Comparison of ENCODE assay signal across 7 cellular contexts in the genomic region with DNA sequence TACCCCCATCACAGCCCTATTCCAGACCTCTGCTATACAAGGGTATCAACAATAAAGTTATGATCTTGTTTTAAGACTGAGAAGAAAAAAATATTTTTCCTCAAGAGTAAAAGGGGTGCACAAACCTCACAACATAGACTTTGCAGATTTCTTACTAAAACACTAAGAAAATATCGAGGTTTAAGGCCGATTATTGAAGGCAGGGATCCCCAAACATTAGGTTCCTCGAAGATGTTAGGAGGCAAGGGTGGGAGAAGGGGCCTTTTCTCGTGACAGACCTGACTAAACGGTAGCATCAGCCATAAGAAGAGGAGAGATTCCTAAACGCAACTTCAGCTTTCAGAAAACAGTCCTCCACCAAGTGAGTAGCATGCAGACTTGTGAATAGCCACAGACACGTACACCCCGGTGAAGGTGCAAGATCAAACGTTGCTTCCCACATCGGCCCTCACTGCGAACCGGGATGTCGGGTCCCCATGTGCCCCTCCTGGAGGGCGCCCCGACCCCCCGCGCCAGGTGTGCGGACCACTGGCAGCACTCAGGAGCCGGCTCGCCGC. TPM values are rescaled to one million over a fixed set of nuclear protein-coding genes. Genes with fewer than 3 reads are reported as not detected.
DNase-seq lines count a peak whose midpoint lies in the region; ATAC-seq and TF ChIP-seq lines count a peak whose summit lies in the region.

No MANE protein-coding gene starts in this region.

- H3K9me2 ChIP-seq in MM.1S (replicated peaks; ENCODE audit: insufficient read depth, low read length): no peaks in the 10 kb centered on the region

- H3K4me2 ChIP-seq in MM.1S (ENCODE audit: low read depth, low read length) (peak overlapping the region; percentile 80), neural progenitor cell (peak overlapping the region; percentile 92)

- H3K27ac ChIP-seq in MM.1S (ENCODE audit: low read length) (peak overlapping the region; percentile 8; the same call in 1 of the 2 replicates), neural progenitor cell (no peak overlapping the region)

- peaks cover 41% of the 10 kb centered on the region for H3K4me1 Mint-ChIP-seq in neural progenitor cell

- peaks cover 6% of the 10 kb centered on the region for H3K27me3 Mint-ChIP-seq in neural progenitor cell (ENCODE audit: insufficient read depth, low read depth)

- H3K36me3 ChIP-seq in MM.1S (replicated peaks; ENCODE audit: insufficient read depth, low read length): no peaks in the 10 kb centered on the region
- no peaks in the 10 kb centered on the region for H3K36me3 ChIP-seq in neural progenitor cell

- H3F3A ChIP-seq in MM.1S (ENCODE audit: insufficient read depth, low read length) (no peaks in the 10 kb centered on the region), neural progenitor cell (ENCODE audit: low read depth) (peaks cover 13% of the 10 kb centered on the region)

- H4K20me1 ChIP-seq in MM.1S (ENCODE audit: insufficient read depth, low read length): no peaks in the 10 kb centered on the region
- H4K20me1 ChIP-seq in neural progenitor cell (ENCODE audit: low read depth): peaks cover 39% of the 10 kb centered on the region

- peak overlapping the region; percentile 86 for H2AFZ ChIP-seq in MM.1S (ENCODE audit: low read length)
- peak overlapping the region; percentile 86 for H2AFZ ChIP-seq in neural progenitor cell (replicated peaks)

- H3K36me3 Mint-ChIP-seq in neural progenitor cell: peaks cover 2% of the 10 kb centered on the region

- peak overlapping the region; percentile 74 for H3K4me3 ChIP-seq in MM.1S (ENCODE audit: low read length)
- H3K4me3 ChIP-seq in neural progenitor cell: peak overlapping the region; percentile 85

- ATAC-seq in GM21576 (IDR thresholded peaks at IDR 0.05; ENCODE audit: unreplicated experiment): peak; percentile 30

- peak overlapping the region; percentile 93 for H3K27ac Mint-ChIP-seq in neural progenitor cell

- H3K4me1 ChIP-seq in MM.1S (ENCODE audit: low read length) (no peaks in the 10 kb centered on the region), neural progenitor cell (peaks cover 27% of the 10 kb centered on the region)

- H3K9ac ChIP-seq in MM.1S (ENCODE audit: low read length) (peak overlapping the region; percentile 56; the same call in 1 of the 2 replicates), neural progenitor cell (no peak overlapping the region)

- peak; percentile 51 for DNase-seq in ELR (ENCODE audit: low read depth)
- peak; percentile 48 for DNase-seq in MM.1S
- DNase-seq in activated CD8-positive, alpha-beta memory T cell treated with anti-CD3 and anti-CD28 coated beads for 24 hours: peak; percentile 85
- peak; percentile 41 for DNase-seq in fibroblast of peridontal ligament (ENCODE audit: extremely low read depth)
- no peak for DNase-seq in neural progenitor cell (ENCODE audit: low spot score)
- no peak for DNase-seq in GM03348 (ENCODE audit: low spot score)

- no peaks in the 10 kb centered on the region for H3K9me3 Mint-ChIP-seq in neural progenitor cell

- H3K79me2 ChIP-seq in MM.1S (ENCODE audit: low read length): peaks cover 52% of the 10 kb centered on the region
- peaks cover 52% of the 10 kb centered on the region for H3K79me2 ChIP-seq in neural progenitor cell (ENCODE audit: low read depth)

- no peak for TF ChIP-seq CTCF in MM.1S (IDR thresholded peaks at IDR 0.05; ENCODE audit: low read length)
- TF ChIP-seq CTCF in neural progenitor cell (IDR thresholded peaks at IDR 0.05): no peak

- H3K9me3 ChIP-seq in MM.1S (replicated peaks; ENCODE audit: insufficient read depth, low read length) (no peaks in the 10 kb centered on the region), neural progenitor cell (ENCODE audit: low read depth) (no peaks in the 10 kb centered on the region)

- peak overlapping the region; percentile 96 for H3K4me3 Mint-ChIP-seq in neural progenitor cell

- H3K27me3 ChIP-seq in MM.1S (replicated peaks; ENCODE audit: insufficient read depth, low read length) (no peaks in the 10 kb centered on the region), neural progenitor cell (no peaks in the 10 kb centered on the region)

RNA-seq across cellular contexts. Expression of a gene that starts 0.7 kb away (rescaled TPM):
- total RNA-seq in neural progenitor cell (ENCODE audit: low replicate concordance): 26.4 and 39.4 TPM in 2 replicates

RNA-seq across cellular contexts. Expression of a gene that starts 0.8 kb away (rescaled TPM):
- total RNA-seq in neural progenitor cell (ENCODE audit: low replicate concordance): 28.6 and 39.9 TPM in 2 replicates

Comparison
In these comparisons a context has a peak if more than half of its experiments do, and no peak if none do; other contexts are left out.
1. DNase-seq: peak in ELR (single experiment), MM.1S (single experiment), activated CD8-positive, alpha-beta memory T cell treated with anti-CD3 and anti-CD28 coated beads for 24 hours (single experiment) and fibroblast of peridontal ligament (single experiment); none in neural progenitor cell (single experiment) and GM03348 (single experiment).